ENCODE assay signal across 17 cellular contexts in genomic region chr9:91102269-91102668, GRCh38.
DNase-seq lines count a peak whose midpoint lies in the region; ATAC-seq and TF ChIP-seq lines count a peak whose summit lies in the region.
"Had no signal": no experiment of that assay in that cellular context is flagged by ENCODE, and none has a peak within 500 bp of the region (broad histone marks: within the 10 kb centered on the region; RNA-seq: fewer than 3 reads in every experiment).

No MANE protein-coding gene starts in this region.

- peaks cover 35% of the 10 kb centered on the region for H3K4me1 ChIP-seq in CD8-positive, alpha-beta T cell (ENCODE audit: insufficient read depth, low read length)

- DNase-seq in activated T-cell treated with anti-CD3 and anti-CD28 coated beads, Interleukin-2, amount 50 U/mL, for 24 hours, result no peak
- no peak for DNase-seq in activated T-cell treated with anti-CD3 and anti-CD28 coated beads for 4 hours
- DNase-seq in CD8-positive, alpha-beta T cell, result no peak
- no peak for DNase-seq in activated T-helper 2 cell treated with anti-CD3 and anti-CD28 coated beads, Interferon-gamma antibody, Interleukin-2, Interleukin-4, amounts not matched to agents 10 μg/mL and 5 μg/mL and 100 μg/mL, durations not matched to agents 14 hours and 24 hours and 36 hours (ENCODE audit: low spot score)
- no peak for DNase-seq in naive thymus-derived CD8-positive, alpha-beta T cell
- DNase-seq in HK-2 (ENCODE audit: unreplicated experiment), result no peak
- DNase-seq in DMS114 treated with DMSO at 0.1 percent for 48 hours (lab: John Stamatoyannopoulos, UW; ENCODE audit: unreplicated experiment), result no peak
- no peak for DNase-seq in MV-4-11 (lab: John Stamatoyannopoulos, UW)
- DNase-seq: ACHN, adrenal gland, EL, GM23248, left lung, NCI-H187 had no signal

- peak overlapping the region; percentile 82 for H3K27ac Mint-ChIP-seq in activated T-cell treated with anti-CD3 and anti-CD28 coated beads, Interleukin-2, amount 50 U/mL, for 24 hours
- H3K27ac Mint-ChIP-seq in CD8-positive, alpha-beta T cell, result peak overlapping the region; percentile 74
- H3K27ac Mint-ChIP-seq in activated T-helper 2 cell treated with anti-CD3 and anti-CD28 coated beads, Interferon-gamma antibody, Interleukin-2, Interleukin-4, amounts not matched to agents 10 μg/mL and 5 μg/mL and 100 μg/mL, durations not matched to agents 14 hours and 24 hours and 36 hours, result peak overlapping the region; percentile 93
- H3K27ac Mint-ChIP-seq in naive thymus-derived CD8-positive, alpha-beta T cell, result peak overlapping the region in 7 of 10 donors; percentile 12 to 91 (median 75)

- H3K9me3 Mint-ChIP-seq in activated T-cell treated with anti-CD3 and anti-CD28 coated beads, Interleukin-2, amount 50 U/mL, for 24 hours, result no peaks in the 10 kb centered on the region
- no peaks in the 10 kb centered on the region for H3K9me3 Mint-ChIP-seq in CD8-positive, alpha-beta T cell
- no peaks in the 10 kb centered on the region for H3K9me3 Mint-ChIP-seq in activated T-helper 2 cell treated with anti-CD3 and anti-CD28 coated beads, Interferon-gamma antibody, Interleukin-2, Interleukin-4, amounts not matched to agents 10 μg/mL and 5 μg/mL and 100 μg/mL, durations not matched to agents 14 hours and 24 hours and 36 hours
- no peaks in the 10 kb centered on the region for H3K9me3 Mint-ChIP-seq in naive thymus-derived CD8-positive, alpha-beta T cell

- H3K27me3 Mint-ChIP-seq in activated T-cell treated with anti-CD3 and anti-CD28 coated beads, Interleukin-2, amount 50 U/mL, for 24 hours, result peaks cover 2% of the 10 kb centered on the region
- peaks cover under 1% of the 10 kb centered on the region for H3K27me3 Mint-ChIP-seq in CD8-positive, alpha-beta T cell (ENCODE audit: low read depth)
- H3K27me3 Mint-ChIP-seq in activated T-helper 2 cell treated with anti-CD3 and anti-CD28 coated beads, Interferon-gamma antibody, Interleukin-2, Interleukin-4, amounts not matched to agents 10 μg/mL and 5 μg/mL and 100 μg/mL, durations not matched to agents 14 hours and 24 hours and 36 hours (ENCODE audit: low read depth), result no peaks in the 10 kb centered on the region
- H3K27me3 Mint-ChIP-seq in naive thymus-derived CD8-positive, alpha-beta T cell, result peaks cover 0 to 17% (median 6%) of the 10 kb centered on the region in 5 donors

- H3K36me3 ChIP-seq in CD8-positive, alpha-beta T cell (ENCODE audit: insufficient read depth, low read length), result no peaks in the 10 kb centered on the region
- H3K36me3 ChIP-seq: adrenal gland, esophagus muscularis mucosa, left lung, stomach had no signal

- no peaks in the 10 kb centered on the region for H3K36me3 Mint-ChIP-seq in activated T-cell treated with anti-CD3 and anti-CD28 coated beads, Interleukin-2, amount 50 U/mL, for 24 hours (ENCODE audit: low read depth)
- H3K36me3 Mint-ChIP-seq in CD8-positive, alpha-beta T cell, result no peaks in the 10 kb centered on the region
- H3K36me3 Mint-ChIP-seq in activated T-helper 2 cell treated with anti-CD3 and anti-CD28 coated beads, Interferon-gamma antibody, Interleukin-2, Interleukin-4, amounts not matched to agents 10 μg/mL and 5 μg/mL and 100 μg/mL, durations not matched to agents 14 hours and 24 hours and 36 hours (ENCODE audit: low read depth), result peaks cover 76% of the 10 kb centered on the region
- H3K36me3 Mint-ChIP-seq in naive thymus-derived CD8-positive, alpha-beta T cell, result no peaks in the 10 kb centered on the region

- CTCF ChIA-PET in CD8-positive, alpha-beta T cell (lab: Charles Lee), result interaction anchor here (0.8 to 1.6 kb wide), 2 partner anchors 13 to 324 kb away, joined by 3 to 9 read pairs; no protein-coding TSS in a partner anchor

- H3K9me3 ChIP-seq in CD8-positive, alpha-beta T cell (ENCODE audit: low read length), result no peaks in the 10 kb centered on the region
- H3K9me3 ChIP-seq: adrenal gland, esophagus muscularis mucosa, left lung, mucosa of descending colon, stomach had no signal

- ATAC-seq in CD8-positive, alpha-beta T cell, result no peak
- ATAC-seq in naive thymus-derived CD8-positive, alpha-beta T cell, result no peak
- ATAC-seq: left lung had no signal

- intact Hi-C loops in CD8-positive, alpha-beta T cell (cut with DNase I, micrococcal nuclease), result loop anchor here (5.0 to 10.0 kb wide), 5 partner anchors 50 to 325 kb away; partner anchors contain the start of genes AUH (in 1 of the 2) and NFIL3 (in 1 of the 2)
- intact Hi-C loops in activated T-helper 2 cell treated with anti-CD3 and anti-CD28 coated beads, Interferon-gamma antibody, Interleukin-2, Interleukin-4, amounts not matched to agents 10 μg/mL and 5 μg/mL and 100 μg/mL, durations not matched to agents 14 hours and 24 hours and 36 hours (cut with micrococcal nuclease), result loop anchor here (5.0 kb wide), 1 partner anchor 255 kb away; no protein-coding TSS in a partner anchor

- no peak overlapping the region for H3K27ac ChIP-seq in CD8-positive, alpha-beta T cell (ENCODE audit: low read depth, low read length)
- H3K27ac ChIP-seq: adrenal gland, GM23248, left lung had no signal

- TF ChIP-seq CTCF in CD8-positive, alpha-beta T cell (IDR thresholded peaks at IDR 0.05), result no peak

- H3K4me3 Mint-ChIP-seq in activated T-cell treated with anti-CD3 and anti-CD28 coated beads, Interleukin-2, amount 50 U/mL, for 24 hours, result peak overlapping the region; percentile 75
- peak overlapping the region; percentile 53 for H3K4me3 Mint-ChIP-seq in CD8-positive, alpha-beta T cell
- H3K4me3 Mint-ChIP-seq in activated T-helper 2 cell treated with anti-CD3 and anti-CD28 coated beads, Interferon-gamma antibody, Interleukin-2, Interleukin-4, amounts not matched to agents 10 μg/mL and 5 μg/mL and 100 μg/mL, durations not matched to agents 14 hours and 24 hours and 36 hours (ENCODE audit: low read depth), result peak overlapping the region; percentile 78
- H3K4me3 Mint-ChIP-seq in naive thymus-derived CD8-positive, alpha-beta T cell, result peak overlapping the region in 9 of 10 donors; percentile 17 to 74 (median 56)

- peaks cover 66% of the 10 kb centered on the region for H3K4me1 Mint-ChIP-seq in activated T-cell treated with anti-CD3 and anti-CD28 coated beads, Interleukin-2, amount 50 U/mL, for 24 hours (ENCODE audit: low read depth)
- peaks cover 37% of the 10 kb centered on the region for H3K4me1 Mint-ChIP-seq in CD8-positive, alpha-beta T cell (ENCODE audit: low read depth)
- peaks cover 58% of the 10 kb centered on the region for H3K4me1 Mint-ChIP-seq in activated T-helper 2 cell treated with anti-CD3 and anti-CD28 coated beads, Interferon-gamma antibody, Interleukin-2, Interleukin-4, amounts not matched to agents 10 μg/mL and 5 μg/mL and 100 μg/mL, durations not matched to agents 14 hours and 24 hours and 36 hours (ENCODE audit: low read depth)
- H3K4me1 Mint-ChIP-seq in naive thymus-derived CD8-positive, alpha-beta T cell, result peaks cover 28 to 41% (median 35%) of the 10 kb centered on the region in 4 donors

- no peaks in the 10 kb centered on the region for H3K27me3 ChIP-seq in CD8-positive, alpha-beta T cell (ENCODE audit: insufficient read depth, low read length)
- H3K27me3 ChIP-seq: adrenal gland, esophagus muscularis mucosa, left lung, stomach had no signal

- POLR2A ChIA-PET in CD8-positive, alpha-beta T cell (lab: Charles Lee), result interaction anchor here (0.9 to 1.2 kb wide), 2 partner anchors 31 to 91 kb away, joined by 3 read pairs; no protein-coding TSS in a partner anchor
- POLR2A ChIA-PET in naive thymus-derived CD8-positive, alpha-beta T cell (lab: Charles Lee), result interaction anchor here (1.2 kb wide), 1 partner anchor 91 kb away, joined by 3 read pairs; no protein-coding TSS in a partner anchor

- no peak overlapping the region for H3K4me3 ChIP-seq in CD8-positive, alpha-beta T cell (ENCODE audit: low read depth, low read length)
- H3K4me3 ChIP-seq: adrenal gland, esophagus muscularis mucosa, GM23248, left lung, mucosa of descending colon, stomach had no signal
